In genomic region chr14:99733551-99734405, GRCh38 we compare ENCODE assay signal across 1 cellular context.
TF ChIP-seq lines count a peak whose summit lies in the region.

No MANE protein-coding gene starts in this region.

TF ChIP-seq in GM23338, 12 proteins besides CTCF, POLR2A, EP300 and RAD21 (continued from another document):
- TF ChIP-seq ZNF462 (CRISPR knock-in tag; IDR thresholded peaks at IDR 0.05) (no peak), CREB1 (CRISPR knock-in tag; IDR thresholded peaks at IDR 0.05; ENCODE audit: low read depth) (no peak), REST (IDR thresholded peaks at IDR 0.05; ENCODE audit: unreplicated experiment) (no peak)
